Comparison of ENCODE assay signal across 9 cellular contexts in genomic region chr10:91006752-91007346, GRCh38.
A peak's percentile ranks its signal among the peaks of the same experiment; 100 is the strongest.
DNase-seq lines count a peak whose midpoint lies in the region; ATAC-seq, FAIRE-seq and TF ChIP-seq lines count a peak whose summit lies in the region.
"Had no signal": no experiment of that assay in that cellular context is flagged by ENCODE, and none has a peak within 500 bp of the region (broad histone marks: within the 10 kb centered on the region; RNA-seq: fewer than 3 reads in every experiment).

No MANE protein-coding gene starts in this region.

- peaks cover 14% of the 10 kb centered on the region for H3K27me3 Mint-ChIP-seq in activated CD4-positive, alpha-beta memory T cell treated with anti-CD3 and anti-CD28 coated beads, Interleukin-2, amount 10 ng/mL, durations not matched to agents 7 days and 5 days
- no peaks in the 10 kb centered on the region for H3K27me3 Mint-ChIP-seq in activated CD4-positive, alpha-beta memory T cell treated with anti-CD3 and anti-CD28 coated beads for 36 hours
- peaks cover 26% of the 10 kb centered on the region for H3K27me3 Mint-ChIP-seq in T-helper 1 cell treated with Interleukin-12 subunit alpha and Interleukin-12 subunit beta and Interleukin-4 antibody, amounts not matched to agents 30 μg/mL and 1 μg/mL, for 36 hours (ENCODE audit: low read depth)
- no peaks in the 10 kb centered on the region for H3K27me3 Mint-ChIP-seq in stimulated activated naive CD8-positive, alpha-beta T cell treated with anti-CD3 and anti-CD28 coated beads, Interleukin-15, Interleukin-2, amounts not matched to agents 100 ng/mL and 50 ng/mL, for 24 hours

- POLR2A ChIA-PET in activated CD4-positive, alpha-beta memory T cell treated with anti-CD3 and anti-CD28 coated beads, Interleukin-2, amount 10 ng/mL, durations not matched to agents 7 days and 5 days (lab: Charles Lee), result interaction anchor here (0.7 to 2.1 kb wide), 11 partner anchors 10 to 292 kb away, joined by 3 to 8 read pairs (median 4); partner anchors contain the start of gene PCGF5
- POLR2A ChIA-PET in activated CD4-positive, alpha-beta memory T cell treated with anti-CD3 and anti-CD28 coated beads for 36 hours (lab: Charles Lee), result interaction anchor here (1.0 to 1.4 kb wide), 3 partner anchors 151 to 243 kb away, joined by 3 read pairs; no protein-coding TSS in a partner anchor

- H3K9me3 Mint-ChIP-seq in activated CD4-positive, alpha-beta memory T cell treated with anti-CD3 and anti-CD28 coated beads, Interleukin-2, amount 10 ng/mL, durations not matched to agents 7 days and 5 days, result no peaks in the 10 kb centered on the region
- no peaks in the 10 kb centered on the region for H3K9me3 Mint-ChIP-seq in activated CD4-positive, alpha-beta memory T cell treated with anti-CD3 and anti-CD28 coated beads for 36 hours
- no peaks in the 10 kb centered on the region for H3K9me3 Mint-ChIP-seq in T-helper 1 cell treated with Interleukin-12 subunit alpha and Interleukin-12 subunit beta and Interleukin-4 antibody, amounts not matched to agents 30 μg/mL and 1 μg/mL, for 36 hours
- H3K9me3 Mint-ChIP-seq in stimulated activated naive CD8-positive, alpha-beta T cell treated with anti-CD3 and anti-CD28 coated beads, Interleukin-15, Interleukin-2, amounts not matched to agents 100 ng/mL and 50 ng/mL, for 24 hours, result no peaks in the 10 kb centered on the region

- no peaks in the 10 kb centered on the region for H3K36me3 Mint-ChIP-seq in activated CD4-positive, alpha-beta memory T cell treated with anti-CD3 and anti-CD28 coated beads, Interleukin-2, amount 10 ng/mL, durations not matched to agents 7 days and 5 days (ENCODE audit: low read depth)
- no peaks in the 10 kb centered on the region for H3K36me3 Mint-ChIP-seq in activated CD4-positive, alpha-beta memory T cell treated with anti-CD3 and anti-CD28 coated beads for 36 hours
- no peaks in the 10 kb centered on the region for H3K36me3 Mint-ChIP-seq in T-helper 1 cell treated with Interleukin-12 subunit alpha and Interleukin-12 subunit beta and Interleukin-4 antibody, amounts not matched to agents 30 μg/mL and 1 μg/mL, for 36 hours (ENCODE audit: low read depth)
- H3K36me3 Mint-ChIP-seq in stimulated activated naive CD8-positive, alpha-beta T cell treated with anti-CD3 and anti-CD28 coated beads, Interleukin-15, Interleukin-2, amounts not matched to agents 100 ng/mL and 50 ng/mL, for 24 hours (ENCODE audit: low read depth), result no peaks in the 10 kb centered on the region

- CTCF ChIA-PET in activated CD4-positive, alpha-beta memory T cell treated with anti-CD3 and anti-CD28 coated beads, Interleukin-2, amount 10 ng/mL, durations not matched to agents 7 days and 5 days (lab: Charles Lee), result interaction anchor here (0.7 to 8.7 kb wide), 27 partner anchors 10 to 629 kb away, joined by 3 to 133 read pairs (median 4); partner anchors contain the start of gene RPP30
- CTCF ChIA-PET in activated CD4-positive, alpha-beta memory T cell treated with anti-CD3 and anti-CD28 coated beads for 36 hours (lab: Charles Lee), result interaction anchor here (0.6 to 6.0 kb wide), 43 partner anchors 10 to 791 kb away, joined by 3 to 208 read pairs (median 4); partner anchors contain the start of genes PCGF5 and TNKS2

- H3K36me3 ChIP-seq in kidney (ENCODE audit: control insufficient read depth in 1 of 2, insufficient read depth in 2 of 2, low read length in 2 of 2), result no peaks in the 10 kb centered on the region

- H3K4me3 Mint-ChIP-seq in activated CD4-positive, alpha-beta memory T cell treated with anti-CD3 and anti-CD28 coated beads, Interleukin-2, amount 10 ng/mL, durations not matched to agents 7 days and 5 days, result peak overlapping the region; percentile 15
- H3K4me3 Mint-ChIP-seq in activated CD4-positive, alpha-beta memory T cell treated with anti-CD3 and anti-CD28 coated beads for 36 hours, result no peak overlapping the region
- peak overlapping the region; percentile 3 for H3K4me3 Mint-ChIP-seq in T-helper 1 cell treated with Interleukin-12 subunit alpha and Interleukin-12 subunit beta and Interleukin-4 antibody, amounts not matched to agents 30 μg/mL and 1 μg/mL, for 36 hours
- peak overlapping the region; percentile 19 for H3K4me3 Mint-ChIP-seq in stimulated activated naive CD8-positive, alpha-beta T cell treated with anti-CD3 and anti-CD28 coated beads, Interleukin-15, Interleukin-2, amounts not matched to agents 100 ng/mL and 50 ng/mL, for 24 hours

- H3K4me3 ChIP-seq in kidney (ENCODE audit: low read length in 2 of 2), result no peak overlapping the region

- intact Hi-C loops in activated CD4-positive, alpha-beta memory T cell treated with anti-CD3 and anti-CD28 coated beads for 36 hours (cut with micrococcal nuclease), result loop anchor here (1.0 to 5.0 kb wide), 11 partner anchors 27 to 790 kb away; partner anchors contain the start of genes PCGF5 and TNKS2
- intact Hi-C loops in kidney (cut with DNase I), result no loop called here

- peak overlapping the region; percentile 44 for H3K27ac Mint-ChIP-seq in activated CD4-positive, alpha-beta memory T cell treated with anti-CD3 and anti-CD28 coated beads, Interleukin-2, amount 10 ng/mL, durations not matched to agents 7 days and 5 days
- H3K27ac Mint-ChIP-seq in activated CD4-positive, alpha-beta memory T cell treated with anti-CD3 and anti-CD28 coated beads for 36 hours, result no peak overlapping the region
- no peak overlapping the region for H3K27ac Mint-ChIP-seq in T-helper 1 cell treated with Interleukin-12 subunit alpha and Interleukin-12 subunit beta and Interleukin-4 antibody, amounts not matched to agents 30 μg/mL and 1 μg/mL, for 36 hours
- peak overlapping the region; percentile 71 for H3K27ac Mint-ChIP-seq in stimulated activated naive CD8-positive, alpha-beta T cell treated with anti-CD3 and anti-CD28 coated beads, Interleukin-15, Interleukin-2, amounts not matched to agents 100 ng/mL and 50 ng/mL, for 24 hours

- no peaks in the 10 kb centered on the region for H3K4me1 ChIP-seq in kidney (ENCODE audit: control insufficient read depth in 1 of 2, insufficient read depth in 1 of 2, low read depth in 1 of 2, low read length in 2 of 2)

- H3K27ac ChIP-seq in kidney (ENCODE audit: low read depth in 2 of 2, low read length in 2 of 2), result no peak overlapping the region
- H3K27ac ChIP-seq: C4-2B had no signal

- no peak for FAIRE-seq in kidney (lab: Jason Lieb, UNC)

- no peak for TF ChIP-seq CTCF in kidney (IDR thresholded peaks at IDR 0.05; ENCODE audit: borderline replicate concordance, extremely low read depth, insufficient read depth)

- H3K4me1 Mint-ChIP-seq in activated CD4-positive, alpha-beta memory T cell treated with anti-CD3 and anti-CD28 coated beads, Interleukin-2, amount 10 ng/mL, durations not matched to agents 7 days and 5 days, result peaks cover 26% of the 10 kb centered on the region
- H3K4me1 Mint-ChIP-seq in activated CD4-positive, alpha-beta memory T cell treated with anti-CD3 and anti-CD28 coated beads for 36 hours (ENCODE audit: low read depth), result peaks cover 30% of the 10 kb centered on the region
- peaks cover 18% of the 10 kb centered on the region for H3K4me1 Mint-ChIP-seq in T-helper 1 cell treated with Interleukin-12 subunit alpha and Interleukin-12 subunit beta and Interleukin-4 antibody, amounts not matched to agents 30 μg/mL and 1 μg/mL, for 36 hours (ENCODE audit: low read depth)
- peaks cover 43% of the 10 kb centered on the region for H3K4me1 Mint-ChIP-seq in stimulated activated naive CD8-positive, alpha-beta T cell treated with anti-CD3 and anti-CD28 coated beads, Interleukin-15, Interleukin-2, amounts not matched to agents 100 ng/mL and 50 ng/mL, for 24 hours (ENCODE audit: low read depth)

- H3K9me3 ChIP-seq in kidney (ENCODE audit: control insufficient read depth in 1 of 2, low read length in 2 of 2), result no peaks in the 10 kb centered on the region

- H3K9ac ChIP-seq in kidney (ENCODE audit: low read length in 2 of 2), result no peak overlapping the region

- DNase-seq in activated CD4-positive, alpha-beta memory T cell treated with anti-CD3 and anti-CD28 coated beads, Interleukin-2, amount 10 ng/mL, durations not matched to agents 7 days and 5 days, result no peak
- DNase-seq in activated CD4-positive, alpha-beta memory T cell treated with anti-CD3 and anti-CD28 coated beads for 36 hours, result no peak
- no peak for DNase-seq in kidney
- no peak for DNase-seq in NCI-H1694 treated with DMSO at 0.1 percent for 48 hours (lab: John Stamatoyannopoulos, UW)
- DNase-seq in NCI-H2171 (lab: John Stamatoyannopoulos, UW), result no peak

- peak; percentile 91 for ATAC-seq in HG02798 (IDR thresholded peaks at IDR 0.05; ENCODE audit: poor library complexity, unreplicated experiment)

Comparison
In these comparisons a context has a peak if more than half of its experiments do, and no peak if none do; other contexts are left out.
1. H3K27ac Mint-ChIP-seq: peak in activated CD4-positive, alpha-beta memory T cell treated with anti-CD3 and anti-CD28 coated beads, Interleukin-2, amount 10 ng/mL, durations not matched to agents 7 days and 5 days (single experiment) and stimulated activated naive CD8-positive, alpha-beta T cell treated with anti-CD3 and anti-CD28 coated beads, Interleukin-15, Interleukin-2, amounts not matched to agents 100 ng/mL and 50 ng/mL, for 24 hours (single experiment); none in activated CD4-positive, alpha-beta memory T cell treated with anti-CD3 and anti-CD28 coated beads for 36 hours (single experiment) and T-helper 1 cell treated with Interleukin-12 subunit alpha and Interleukin-12 subunit beta and Interleukin-4 antibody, amounts not matched to agents 30 μg/mL and 1 μg/mL, for 36 hours (single experiment).